In genomic region chr2:75311993-75312392, GRCh38 we compare ENCODE assay signal across 8 cellular contexts.
DNase-seq lines count a peak whose midpoint lies in the region; ATAC-seq lines count a peak whose summit lies in the region.

No MANE protein-coding gene starts in this region.

- DNase-seq in SKM-1 treated with dmso at 0.1 percent for 144 hours (lab: John Stamatoyannopoulos, UW; ENCODE audit: unreplicated experiment), result peak; percentile 50
- no peak for DNase-seq in SKM-1 (lab: John Stamatoyannopoulos, UW; ENCODE audit: unreplicated experiment)
- peak; percentile 11 for DNase-seq in NCI-H510A (lab: John Stamatoyannopoulos, UW)
- DNase-seq in iPS-NIHi7 (ENCODE audit: extremely low spot score), result peak; percentile 83
- DNase-seq in Right ventricle myocardium inferior (ENCODE audit: missing footprints), result no peak
- no peak for DNase-seq in activated naive CD4-positive, alpha-beta T cell treated with anti-CD3 and anti-CD28 coated beads, Interleukin-2, amount 50 U/mL, for 72 hours (ENCODE audit: low spot score in 2 of 2)
- DNase-seq in kidney glomerular epithelial cell (lab: John Stamatoyannopoulos, UW), result no peak

- H3K36me3 Mint-ChIP-seq in activated naive CD4-positive, alpha-beta T cell treated with anti-CD3 and anti-CD28 coated beads, Interleukin-2, amount 50 U/mL, for 72 hours, result no peaks in the 10 kb centered on the region

- ATAC-seq in HG02852 (IDR thresholded peaks at IDR 0.05; ENCODE audit: unreplicated experiment) (peak; percentile 100), Right ventricle myocardium inferior (no peak)
- ATAC-seq in activated naive CD4-positive, alpha-beta T cell treated with anti-CD3 and anti-CD28 coated beads, Interleukin-2, amount 50 U/mL, for 72 hours, result no peak

- H3K27ac Mint-ChIP-seq in activated naive CD4-positive, alpha-beta T cell treated with anti-CD3 and anti-CD28 coated beads, Interleukin-2, amount 50 U/mL, for 72 hours, result no peak overlapping the region

- no peaks in the 10 kb centered on the region for H3K9me3 Mint-ChIP-seq in activated naive CD4-positive, alpha-beta T cell treated with anti-CD3 and anti-CD28 coated beads, Interleukin-2, amount 50 U/mL, for 72 hours

- intact Hi-C loops in Right ventricle myocardium inferior (cut with DNase I), result no loop called here

Comparison
In these comparisons a context has a peak if more than half of its experiments do, and no peak if none do; other contexts are left out.
1. DNase-seq: peak in SKM-1 treated with dmso at 0.1 percent for 144 hours (single experiment), NCI-H510A (single experiment) and iPS-NIHi7 (single experiment); none in SKM-1 (single experiment), Right ventricle myocardium inferior (single experiment), activated naive CD4-positive, alpha-beta T cell treated with anti-CD3 and anti-CD28 coated beads, Interleukin-2, amount 50 U/mL, for 72 hours (0 of 2) and kidney glomerular epithelial cell (single experiment).